In genomic region chr1:41313661-41314131, GRCh38 we compare ENCODE assay signal across 8 cellular contexts. TPM values are rescaled to one million over a fixed set of nuclear protein-coding genes. Genes with fewer than 3 reads are reported as not detected.
DNase-seq lines count a peak whose midpoint lies in the region; TF ChIP-seq lines count a peak whose summit lies in the region.

No MANE protein-coding gene starts in this region.

- no peaks in the 10 kb centered on the region for H3K27me3 ChIP-seq in suprapubic skin

- no peaks in the 10 kb centered on the region for H3K9me3 ChIP-seq in suprapubic skin

- peak overlapping the region; percentile 14 for H3K27ac ChIP-seq in suprapubic skin

- no peaks in the 10 kb centered on the region for H3K36me3 ChIP-seq in suprapubic skin

- no peak for TF ChIP-seq POLR2A in suprapubic skin (IDR thresholded peaks at IDR 0.05)

- 62% methylated on average over 7 of the region's 7 CpGs for WGBS in suprapubic skin

- TF ChIP-seq CTCF in suprapubic skin (IDR thresholded peaks at IDR 0.05) = peak in 1 of 2 donors; percentile 51

- H3K4me3 ChIP-seq in suprapubic skin = no peak overlapping the region

- peak; percentile 19 for DNase-seq in stimulated activated CD4-positive, alpha-beta T cell treated with anti-CD3 and anti-CD28 coated beads, Interleukin-15, amount 100 ng/mL, for 24 hours
- no peak for DNase-seq in stimulated activated CD4-positive, alpha-beta T cell treated with anti-CD3 and anti-CD28 coated beads, Interleukin-1b, Interleukin-23, amount 100 ng/mL, for 48 hours
- DNase-seq in SK-MEL-5 (ENCODE audit: low read depth, low spot score) (peak; percentile 63), germinal center (ENCODE audit: low spot score) (peak; percentile 49), suprapubic skin (ENCODE audit: low spot score in 2 of 2) (no peak), mesenteric fat pad (ENCODE audit: low spot score) (no peak), medulla oblongata (ENCODE audit: extremely low spot score) (no peak)
- DNase-seq in activated CD4-positive, CD25-positive, alpha-beta regulatory T cell treated with anti-CD3 and anti-CD28 coated beads, Interleukin-2, amount 50 U/mL, for 72 hours = no peak

- in situ Hi-C loops in SK-MEL-5 (cut with HindIII; ENCODE audit: low pct_unique_long_range_greater_than_20kb, low sequenced_read_pairs) = no loop called here

- no peak for TF ChIP-seq EP300 in suprapubic skin (IDR thresholded peaks at IDR 0.05)

- H3K4me1 ChIP-seq in suprapubic skin = peaks cover 16% of the 10 kb centered on the region

RNA-seq across cellular contexts. Expression of gene FOXO6, which starts 47.5 kb away (rescaled TPM):
- 0.18 and 0.24 TPM in 2 replicates for total RNA-seq in SK-MEL-5 (2014; rRNA removed; shearing (Covaris generic))
- 1.2 and 1.3 TPM in 2 replicates for polyA plus RNA-seq in SK-MEL-5 (2015; cell fraction: cytosol; rRNA removed)
- not detected in 2 replicates for polyA plus RNA-seq in SK-MEL-5 (2015; cell fraction: nucleus; rRNA removed)
- total RNA-seq in suprapubic skin (1 to 10 TPM; 1.4 to 2.8 (median 1.6) TPM), mesenteric fat pad (not detected)

Comparison
In these comparisons a context has a peak if more than half of its experiments do, and no peak if none do; other contexts are left out.
1. DNase-seq: peak in stimulated activated CD4-positive, alpha-beta T cell treated with anti-CD3 and anti-CD28 coated beads, Interleukin-15, amount 100 ng/mL, for 24 hours (single experiment), SK-MEL-5 (single experiment) and germinal center (single experiment); none in stimulated activated CD4-positive, alpha-beta T cell treated with anti-CD3 and anti-CD28 coated beads, Interleukin-1b, Interleukin-23, amount 100 ng/mL, for 48 hours (single experiment), suprapubic skin (0 of 2), activated CD4-positive, CD25-positive, alpha-beta regulatory T cell treated with anti-CD3 and anti-CD28 coated beads, Interleukin-2, amount 50 U/mL, for 72 hours (single experiment), mesenteric fat pad (single experiment) and medulla oblongata (single experiment).